In genomic region chr1:60965280-60965854, GRCh38 we compare ENCODE assay signal across 22 cellular contexts.
DNase-seq lines count a peak whose midpoint lies in the region; ATAC-seq, FAIRE-seq and TF ChIP-seq lines count a peak whose summit lies in the region.
"Had no signal": no experiment of that assay in that cellular context is flagged by ENCODE, and none has a peak within 500 bp of the region (broad histone marks: within the 10 kb centered on the region; RNA-seq: fewer than 3 reads in every experiment).

No MANE protein-coding gene starts in this region.

- DNase-seq in DMS 273 (lab: John Stamatoyannopoulos, UW; ENCODE audit: unreplicated experiment) (peak; percentile 33), DMS 273 treated with DMSO at 0.1 percent for 48 hours (lab: John Stamatoyannopoulos, UW) (no peak), OCI-LY7 (ENCODE audit: low spot score) (peak; percentile 4), K562 (ENCODE audit: extremely low read depth in 1 of 4, low spot score in 3 of 4) (no peak)
- DNase-seq in naive thymus-derived CD4-positive, alpha-beta T cell = no peak
- no peak for DNase-seq in natural killer cell treated with Interleukin-12 subunit alpha and Interleukin-12 subunit beta and Interleukin-15 and Interleukin-18, amount 100 ng/mL, for 72 hours (ENCODE audit: low spot score)
- DNase-seq: CD8-positive, alpha-beta T cell; COR-L47; DMS153; DND-41; EL; HCEC 1CT; HFFc6; IMR-90; KBM-7 had no signal

- H3K27ac ChIP-seq in OCI-LY7 (ENCODE audit: low read depth, low read length, poor library complexity, severe bottlenecking) (no peak overlapping the region), K562 (ENCODE audit: extremely low read depth, low read depth, low read length) (no peak overlapping the region)
- H3K27ac ChIP-seq in naive thymus-derived CD4-positive, alpha-beta T cell (ENCODE audit: low read depth, low read length) = no peak overlapping the region
- H3K27ac ChIP-seq: 22Rv1; BLaER1 treated with 17β-estradiol and CSF1 and Interleukin-3, amounts not matched to agents 10 nM and 100 nM had no signal

- H3K36me3 Mint-ChIP-seq in naive thymus-derived CD4-positive, alpha-beta T cell = peaks cover 0 to 10% (median 0%) of the 10 kb centered on the region in 5 donors
- peaks cover 20% of the 10 kb centered on the region for H3K36me3 Mint-ChIP-seq in natural killer cell treated with Interleukin-12 subunit alpha and Interleukin-12 subunit beta and Interleukin-15 and Interleukin-18, amount 100 ng/mL, for 72 hours
- H3K36me3 Mint-ChIP-seq: CD8-positive, alpha-beta T cell had no signal

- H4K20me1 ChIP-seq in OCI-LY7 (ENCODE audit: insufficient read depth, low read length) (no peaks in the 10 kb centered on the region), K562 (replicated peaks; ENCODE audit: control insufficient read depth, insufficient read depth, low read length) (no peaks in the 10 kb centered on the region)
- H4K20me1 ChIP-seq: BLaER1 treated with 17β-estradiol and CSF1 and Interleukin-3, amounts not matched to agents 10 nM and 100 nM had no signal

- intact Hi-C loops in OCI-LY7 (cut with micrococcal nuclease; ENCODE audit: unreplicated experiment) (no loop called here), K562 (cut with micrococcal nuclease) (no loop called here)
- intact Hi-C loops in naive thymus-derived CD4-positive, alpha-beta T cell (cut with micrococcal nuclease) = no loop called here

- H3K4me2 ChIP-seq in OCI-LY7 (ENCODE audit: low read length) = no peak overlapping the region
- H3K4me2 ChIP-seq in K562 (ENCODE audit: insufficient read depth, low read length) = no peak overlapping the region
- H3K4me2 ChIP-seq: BLaER1 treated with 17β-estradiol and CSF1 and Interleukin-3, amounts not matched to agents 10 nM and 100 nM; GM23338 had no signal

- ATAC-seq in K562 (no peak), HG02938 (IDR thresholded peaks at IDR 0.05; ENCODE audit: unreplicated experiment) (no peak)
- ATAC-seq in naive thymus-derived CD4-positive, alpha-beta T cell = no peak
- ATAC-seq in natural killer cell treated with Interleukin-12 subunit alpha and Interleukin-12 subunit beta and Interleukin-15 and Interleukin-18, amount 100 ng/mL, for 72 hours = no peak
- ATAC-seq: CD8-positive, alpha-beta T cell; GM23338 had no signal

- no peak overlapping the region for H3K27ac Mint-ChIP-seq in naive thymus-derived CD4-positive, alpha-beta T cell
- H3K27ac Mint-ChIP-seq in natural killer cell treated with Interleukin-12 subunit alpha and Interleukin-12 subunit beta and Interleukin-15 and Interleukin-18, amount 100 ng/mL, for 72 hours = no peak overlapping the region
- H3K27ac Mint-ChIP-seq: CD8-positive, alpha-beta T cell; GM23338; HFFc6 had no signal

- no peaks in the 10 kb centered on the region for H3K9me1 ChIP-seq in K562 (ENCODE audit: control insufficient read depth, insufficient read depth, low read length)

- H2AFZ ChIP-seq in OCI-LY7 (ENCODE audit: low read length) (no peak overlapping the region), K562 (ENCODE audit: low read depth, low read length) (no peak overlapping the region)
- H2AFZ ChIP-seq: GM23338 had no signal

- WGBS in K562 (ENCODE audit: insufficient coverage, low coverage, missing lambda C conversion rate) = 33% methylated on average over 2 of the region's 2 CpGs

- BruUV-seq in OCI-LY7 (replicated peaks; lab: Mats Ljungman, UMichigan) = no TSS peak
- BruUV-seq in K562 (replicated peaks; lab: Mats Ljungman, UMichigan) = no TSS peak

- H3K27me3 Mint-ChIP-seq in naive thymus-derived CD4-positive, alpha-beta T cell = peaks cover 2 to 45% (median 37%) of the 10 kb centered on the region in 5 donors
- H3K27me3 Mint-ChIP-seq in natural killer cell treated with Interleukin-12 subunit alpha and Interleukin-12 subunit beta and Interleukin-15 and Interleukin-18, amount 100 ng/mL, for 72 hours = peaks cover 32 to 41% of the 10 kb centered on the region in 2 donors

- peaks cover 3 to 50% (median 22%) of the 10 kb centered on the region in 11 donors for H3K9me3 Mint-ChIP-seq in naive thymus-derived CD4-positive, alpha-beta T cell
- peaks cover 5% of the 10 kb centered on the region for H3K9me3 Mint-ChIP-seq in natural killer cell treated with Interleukin-12 subunit alpha and Interleukin-12 subunit beta and Interleukin-15 and Interleukin-18, amount 100 ng/mL, for 72 hours

- H3K4me3 ChIP-seq in OCI-LY7 (ENCODE audit: low read depth, low read length, poor library complexity, severe bottlenecking) = no peak overlapping the region
- H3K4me3 ChIP-seq in K562 = no peak overlapping the region
- no peak overlapping the region for H3K4me3 ChIP-seq in naive thymus-derived CD4-positive, alpha-beta T cell (ENCODE audit: low read length)
- H3K4me3 ChIP-seq: GM23338 had no signal

- H3K4me3 Mint-ChIP-seq in naive thymus-derived CD4-positive, alpha-beta T cell = no peak overlapping the region
- no peak overlapping the region for H3K4me3 Mint-ChIP-seq in natural killer cell treated with Interleukin-12 subunit alpha and Interleukin-12 subunit beta and Interleukin-15 and Interleukin-18, amount 100 ng/mL, for 72 hours
- H3K4me3 Mint-ChIP-seq: CD8-positive, alpha-beta T cell; GM23338; HFFc6 had no signal

- no peaks in the 10 kb centered on the region for H3K4me1 ChIP-seq in OCI-LY7 (ENCODE audit: insufficient read depth, low read length, poor library complexity, severe bottlenecking)
- peaks cover 5 to 11% of the 10 kb centered on the region in 2 experiments; a peak in 4 of 5 replicates for H3K4me1 ChIP-seq in K562 (replicated peaks in 1 of 2; ENCODE audit: control insufficient read depth in 2 of 2, insufficient read depth in 2 of 2, low read length in 2 of 2)
- no peaks in the 10 kb centered on the region for H3K4me1 ChIP-seq in naive thymus-derived CD4-positive, alpha-beta T cell (ENCODE audit: control insufficient read depth in 2 of 2, insufficient read depth in 2 of 2, low read length in 2 of 2)

- CTCF ChIA-PET in OCI-LY7 (lab: Charles Lee; ENCODE audit: unreplicated experiment) = no interaction called here
- CTCF ChIA-PET in K562 (lab: Yijun Ruan, JAX; ENCODE audit: low intra/inter-chr PET ratio) = no interaction called here
- CTCF ChIA-PET in naive thymus-derived CD4-positive, alpha-beta T cell (lab: Charles Lee) = interaction anchor here (0.6 kb wide), 1 partner anchor 14 kb away, joined by 3 read pairs; no protein-coding TSS in a partner anchor

- TF ChIP-seq EP300 in K562 (IDR thresholded peaks at IDR 0.05; ENCODE audit: low read length) = no peak

- TF ChIP-seq POLR2A in K562 (conservative IDR thresholded peaks at IDR 0.05) = no peak

- no peak overlapping the region for H3K9ac ChIP-seq in K562 (ENCODE audit: insufficient read depth in 1 of 2, low read depth in 2 of 2, low read length in 2 of 2)
- H3K9ac ChIP-seq: BLaER1 treated with 17β-estradiol and CSF1 and Interleukin-3, amounts not matched to agents 10 nM and 100 nM had no signal

- no peaks in the 10 kb centered on the region for H3K9me2 ChIP-seq in OCI-LY7 (ENCODE audit: insufficient read depth, low read length)

- TF ChIP-seq CTCF in OCI-LY7 (conservative IDR thresholded peaks at IDR 0.05; ENCODE audit: low read length) = no peak
- TF ChIP-seq CTCF in K562 (IDR thresholded peaks at IDR 0.05 in 2 of 3, conservative IDR thresholded peaks at IDR 0.05 in 1 of 3; ENCODE audit: insufficient read depth in 2 of 3, low read depth in 1 of 3, low read length in 3 of 3) = no peak

- H3K79me2 ChIP-seq in OCI-LY7 (ENCODE audit: insufficient read depth, low read depth, low read length) (no peaks in the 10 kb centered on the region), K562 (ENCODE audit: control insufficient read depth, insufficient read depth, low read length) (no peaks in the 10 kb centered on the region)

- no peak for TF ChIP-seq RAD21 in K562 (CRISPR knock-in tag; conservative IDR thresholded peaks at IDR 0.05 in 1 of 2, IDR thresholded peaks at IDR 0.05 in 1 of 2)

- H3K9me3 ChIP-seq in OCI-LY7 (ENCODE audit: low read length) (peaks cover 8% of the 10 kb centered on the region; the same call in 1 of the 2 replicates), K562 (replicated peaks; ENCODE audit: control insufficient read depth, insufficient read depth, low read depth, low read length) (peaks cover 15% of the 10 kb centered on the region)
- H3K9me3 ChIP-seq in naive thymus-derived CD4-positive, alpha-beta T cell (ENCODE audit: control insufficient read depth in 2 of 3, low read length in 3 of 3) = peaks cover 0 to 12% (median 0%) of the 10 kb centered on the region in 3 experiments

- H3K27me3 ChIP-seq in K562 (ENCODE audit: control insufficient read depth in 2 of 2, insufficient read depth in 2 of 2, low read length in 2 of 2) = no peaks in the 10 kb centered on the region
- no peaks in the 10 kb centered on the region for H3K27me3 ChIP-seq in naive thymus-derived CD4-positive, alpha-beta T cell (ENCODE audit: control insufficient read depth in 2 of 2, insufficient read depth in 2 of 2, low read length in 2 of 2)
- H3K27me3 ChIP-seq: BLaER1 treated with 17β-estradiol and CSF1 and Interleukin-3, amounts not matched to agents 10 nM and 100 nM had no signal

- in situ Hi-C loops in K562 (cut with MboI) = no loop called here

- POLR2A ChIA-PET in OCI-LY7 (lab: Charles Lee) (no interaction called here), K562 (lab: Yijun Ruan, JAX) (no interaction called here)
- POLR2A ChIA-PET in naive thymus-derived CD4-positive, alpha-beta T cell (lab: Charles Lee) = no interaction called here

- peaks cover 0 to 3% (median 0%) of the 10 kb centered on the region in 7 donors for H3K4me1 Mint-ChIP-seq in naive thymus-derived CD4-positive, alpha-beta T cell
- peaks cover 10 to 11% of the 10 kb centered on the region in 2 donors for H3K4me1 Mint-ChIP-seq in natural killer cell treated with Interleukin-12 subunit alpha and Interleukin-12 subunit beta and Interleukin-15 and Interleukin-18, amount 100 ng/mL, for 72 hours (ENCODE audit: low read depth in 2 of 2)

- H3K36me3 ChIP-seq in OCI-LY7 (ENCODE audit: insufficient read depth, low read length) (no peaks in the 10 kb centered on the region), K562 (ENCODE audit: control insufficient read depth, insufficient read depth, low read length) (no peaks in the 10 kb centered on the region)
- H3K36me3 ChIP-seq in naive thymus-derived CD4-positive, alpha-beta T cell (ENCODE audit: control insufficient read depth in 2 of 3, insufficient read depth in 3 of 3, low read length in 3 of 3) = no peaks in the 10 kb centered on the region
- H3K36me3 ChIP-seq: BLaER1 treated with 17β-estradiol and CSF1 and Interleukin-3, amounts not matched to agents 10 nM and 100 nM had no signal

- FAIRE-seq in K562 (lab: Jason Lieb, UNC) = no peak
- FAIRE-seq: GM12891, H54, HTR-8/SVneo had no signal

TF ChIP-seq in K562, 482 proteins besides CTCF, POLR2A, EP300 and RAD21 (continues in another document):
- peak in 1 of 2 experiments; percentile 92; a peak in 2 of 3 replicates for TF ChIP-seq CBX3 (IDR thresholded peaks at IDR 0.05; ENCODE audit: borderline replicate concordance in 1 of 2, low read length in 2 of 2)
- no peak for TF ChIP-seq POLR2H (tag; IDR thresholded peaks at IDR 0.05; ENCODE audit: low read depth)
- no peak for TF ChIP-seq SMARCA4 (IDR thresholded peaks at IDR 0.05)
- TF ChIP-seq ZNF384 (IDR thresholded peaks at IDR 0.05; ENCODE audit: low read depth, low read length) = no peak
- TF ChIP-seq BRF1 (IDR thresholded peaks at IDR 0.05; ENCODE audit: borderline replicate concordance, extremely low read depth, insufficient read length) = no peak
- TF ChIP-seq TRIM24 (IDR thresholded peaks at IDR 0.05) = peak in 1 of 2 experiments; percentile 54; a peak in 1 of 4 replicates
- TF ChIP-seq ZNF79 (CRISPR knock-in tag; IDR thresholded peaks at IDR 0.05; ENCODE audit: low read depth) = no peak

Comparison
In these comparisons a context has a peak if more than half of its experiments do, and no peak if none do; other contexts are left out.
1. DNase-seq: peak in DMS 273 (single experiment) and OCI-LY7 (single experiment); none in DMS 273 treated with DMSO at 0.1 percent for 48 hours (single experiment), K562 (0 of 4), naive thymus-derived CD4-positive, alpha-beta T cell (0 of 9) and natural killer cell treated with Interleukin-12 subunit alpha and Interleukin-12 subunit beta and Interleukin-15 and Interleukin-18, amount 100 ng/mL, for 72 hours (single experiment).